19 cellular contexts compared by ENCODE assay signal in the genomic region with DNA sequence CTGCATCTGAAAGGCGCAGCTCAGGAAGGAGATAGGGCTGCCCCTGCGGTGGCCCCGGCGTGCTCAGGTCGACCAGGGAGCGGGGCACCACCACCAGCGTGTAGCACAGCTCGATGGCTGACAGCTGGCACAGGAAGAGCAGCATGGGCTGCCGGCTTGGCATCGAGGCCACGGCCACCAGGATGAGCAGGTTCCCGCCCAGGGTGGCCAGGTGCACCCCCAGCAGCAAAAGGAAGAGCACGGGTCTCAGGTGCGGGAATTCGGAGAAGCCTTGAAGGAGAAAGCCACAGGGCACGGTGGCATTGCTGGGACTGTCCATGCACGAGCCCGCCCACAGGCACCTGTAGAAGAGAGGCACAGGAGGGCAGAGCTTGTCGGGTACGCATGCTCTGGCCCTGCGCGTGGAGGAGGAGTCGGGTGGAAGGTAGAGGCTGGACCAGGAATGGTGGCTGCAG. TPM values are rescaled to one million over a fixed set of nuclear protein-coding genes. Genes with fewer than 3 reads are reported as not detected.
"Had no signal": no experiment of that assay in that cellular context is flagged by ENCODE, and none has a peak within 500 bp of the region (broad histone marks: within the 10 kb centered on the region; RNA-seq: fewer than 3 reads in every experiment).

No MANE protein-coding gene starts in this region.

- H3K36me3 ChIP-seq: adrenal gland, ovary had no signal

- H3K27ac ChIP-seq: adrenal gland, ovary had no signal

- H3K4me3 Mint-ChIP-seq: brain; dendritic cell treated with granulocyte-macrophage colony-stimulating factor and Interleukin-4, amounts not matched to agents 40 ng/mL and 50 ng/mL, for 4 days; endodermal cell; stimulated activated memory B cell treated with anti-CD40 and anti-IgM and Interleukin-4, amounts not matched to agents 10 μg/mL and 1 μg/mL and 100 μg/mL, for 72 hours; T-helper 17 cell; type B pancreatic cell had no signal

- H3K4me1 Mint-ChIP-seq: stimulated activated memory B cell treated with anti-CD40 and anti-IgM and Interleukin-4, amounts not matched to agents 10 μg/mL and 1 μg/mL and 100 μg/mL, for 72 hours; T-helper 17 cell had no signal

- H3K9me3 ChIP-seq: adrenal gland, ovary had no signal

- H3K27me3 Mint-ChIP-seq: brain; dendritic cell treated with granulocyte-macrophage colony-stimulating factor and Interleukin-4, amounts not matched to agents 40 ng/mL and 50 ng/mL, for 4 days; type B pancreatic cell had no signal

- DNase-seq: activated CD4-positive, alpha-beta T cell treated with anti-CD3 and anti-CD28 coated beads, Interleukin-2, amount 50 U/mL, for 1 hour; activated CD4-positive, CD25-positive, alpha-beta regulatory T cell; activated naive CD4-positive, alpha-beta T cell treated with anti-CD3 and anti-CD28 coated beads, Interleukin-2, amount 50 U/mL, for 16 hours; adrenal gland; cerebellar nuclear complex; endodermal cell; erythroblast; left ventricle myocardium superior; ovary; substantia nigra; T-helper 17 cell had no signal

- H3K4me3 ChIP-seq: adrenal gland, ovary had no signal

- H3K27me3 ChIP-seq: adrenal gland, ovary had no signal

- H3K27ac Mint-ChIP-seq: brain; dendritic cell treated with granulocyte-macrophage colony-stimulating factor and Interleukin-4, amounts not matched to agents 40 ng/mL and 50 ng/mL, for 4 days; endodermal cell; stimulated activated memory B cell treated with anti-CD40 and anti-IgM and Interleukin-4, amounts not matched to agents 10 μg/mL and 1 μg/mL and 100 μg/mL, for 72 hours; T-helper 17 cell; type B pancreatic cell had no signal

- ATAC-seq: left ventricle myocardium superior, SK-N-SH treated with all-trans-retinoic acid at 6 μM for 48 hours, T-helper 17 cell had no signal

- H3K9me3 Mint-ChIP-seq: brain, endodermal cell, type B pancreatic cell had no signal

- H3K36me3 Mint-ChIP-seq: brain; stimulated activated memory B cell treated with anti-CD40 and anti-IgM and Interleukin-4, amounts not matched to agents 10 μg/mL and 1 μg/mL and 100 μg/mL, for 72 hours; type B pancreatic cell had no signal

- H3K4me1 ChIP-seq: adrenal gland had no signal

RNA-seq across cellular contexts. Expression of a gene that starts 33.9 kb away (rescaled TPM):
- total RNA-seq: fibroblast of villous mesenchyme, left ventricle myocardium superior had no signal
- polyA plus RNA-seq: adrenal gland, neural cell, ovary, small intestine had no signal

RNA-seq across cellular contexts. Expression of a gene that starts 60.0 kb away (rescaled TPM):
- total RNA-seq: adrenal gland had no signal
- polyA plus RNA-seq: neural cell had no signal
